29 cellular contexts compared by ENCODE assay signal in the genomic region with DNA sequence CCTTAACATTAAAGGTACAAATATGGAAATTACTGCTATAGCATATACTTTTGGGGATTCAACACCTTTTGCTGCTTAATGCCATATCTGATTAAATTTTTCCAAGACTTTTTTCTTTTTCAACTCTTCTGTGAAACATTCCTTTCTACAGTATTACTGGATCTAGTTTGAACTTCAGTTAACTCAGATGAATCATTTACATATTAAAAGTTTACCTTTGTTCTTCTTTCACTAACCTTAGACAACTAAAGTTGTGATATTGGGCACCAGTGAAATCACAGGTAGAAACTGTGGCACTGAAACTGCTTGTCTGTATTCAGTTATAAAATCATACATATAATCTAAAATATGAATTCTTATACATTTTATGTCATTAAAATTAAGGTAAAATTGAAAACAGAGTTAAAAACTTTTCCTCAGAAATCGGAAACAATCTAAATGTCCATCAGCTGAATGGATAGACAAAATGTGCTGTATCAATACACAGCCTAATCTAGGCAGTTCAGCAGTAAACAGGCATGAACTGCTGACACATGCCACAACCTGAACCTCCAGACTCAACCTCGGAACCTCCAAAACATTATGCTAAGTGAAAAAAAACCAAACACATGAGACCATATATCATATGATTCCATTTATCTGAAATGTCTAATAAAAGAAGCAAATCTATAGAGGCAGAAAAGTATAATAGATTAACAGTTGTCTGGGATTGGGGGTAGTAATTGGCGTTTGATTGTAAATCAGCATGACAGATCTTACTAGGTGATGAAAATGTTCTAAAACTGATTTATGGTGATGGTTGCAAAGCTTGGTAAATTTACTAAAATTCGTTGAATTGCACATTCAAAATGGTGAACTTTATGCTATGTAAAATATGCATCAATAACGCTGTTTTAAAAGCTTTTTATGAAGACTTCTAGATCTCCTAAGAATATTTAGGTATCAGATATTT.
"Had no signal": no experiment of that assay in that cellular context is flagged by ENCODE, and none has a peak within 500 bp of the region (broad histone marks: within the 10 kb centered on the region; RNA-seq: fewer than 3 reads in every experiment).

No MANE protein-coding gene starts in this region.

- DNase-seq: activated CD4-positive, alpha-beta T cell treated with anti-CD3 and anti-CD28 coated beads for 4 hours; activated CD4-positive, alpha-beta T cell treated with anti-CD3 and anti-CD28 coated beads, Interleukin-2, amount 50 U/mL, for 4 hours; activated gamma-delta T cell treated with Interleukin-2 at 50 U/mL for 16 hours; activated naive CD4-positive, alpha-beta T cell treated with anti-CD3 and anti-CD28 coated beads, Interleukin-2, amount 50 U/mL, for 16 hours; activated T-cell treated with anti-CD3 and anti-CD28 coated beads, Interleukin-2, amount 50 U/mL, for 24 hours; amniotic stem cell; caudate nucleus; cortex of kidney; effector memory CD8-positive, alpha-beta T cell; erythroblast; gastrocnemius medialis; glutamatergic neuron; islet precursor cell; left lung; nephron progenitor cell; ovary; retina; sigmoid colon; stimulated activated CD4-positive, alpha-beta T cell treated with anti-CD3 and anti-CD28 coated beads, Interleukin-1b, Interleukin-23, amount 100 ng/mL, for 48 hours; stimulated activated CD4-positive, alpha-beta T cell treated with anti-CD3 and anti-CD28 coated beads, Interleukin-4, amount 100 ng/mL, for 4 hours; stimulated activated CD8-positive, alpha-beta memory T cell treated with anti-CD3 and anti-CD28 coated beads, Interleukin-4, amount 100 ng/mL, for 48 hours; stimulated activated naive CD8-positive, alpha-beta T cell treated with anti-CD3 and anti-CD28 coated beads, Interleukin-15, amount 100 ng/mL, for 72 hours; tibial artery; upper lobe of right lung had no signal

- H3K36me3 ChIP-seq: gastrocnemius medialis, left lung, neutrophil, ovary, sigmoid colon, tibial artery, upper lobe of right lung had no signal

- H3K27me3 ChIP-seq: gastrocnemius medialis, left lung, neutrophil, ovary, tibial artery, upper lobe of right lung had no signal

- H3K4me2 ChIP-seq: smooth muscle cell had no signal

- H3K9me3 ChIP-seq: gastrocnemius medialis, left lung, neutrophil, ovary, sigmoid colon, tibial artery, upper lobe of right lung had no signal

- H3K4me1 ChIP-seq: gastrocnemius medialis, left lung, tibial artery had no signal

- ATAC-seq: activated T-helper 17 cell treated with anti-CD3 and anti-CD28 coated beads, Interleukin-2, amount 50 U/mL, for 72 hours; effector memory CD8-positive, alpha-beta T cell; gastrocnemius medialis; left lung; stimulated activated memory B cell treated with anti-CD40 and anti-IgM and Interleukin-4, amounts not matched to agents 10 μg/mL and 1 μg/mL and 100 μg/mL, for 72 hours; stimulated activated naive CD8-positive, alpha-beta T cell treated with anti-CD3 and anti-CD28 coated beads, Interleukin-15, amount 100 ng/mL, for 72 hours; upper lobe of right lung had no signal

- H3K4me3 ChIP-seq: gastrocnemius medialis, left lung, ovary, sigmoid colon, smooth muscle cell, tibial artery, upper lobe of right lung had no signal

- H3K27ac ChIP-seq: gastrocnemius medialis, left lung, neutrophil, ovary, sigmoid colon, tibial artery, upper lobe of right lung, VCaP had no signal
